In the genomic region with DNA sequence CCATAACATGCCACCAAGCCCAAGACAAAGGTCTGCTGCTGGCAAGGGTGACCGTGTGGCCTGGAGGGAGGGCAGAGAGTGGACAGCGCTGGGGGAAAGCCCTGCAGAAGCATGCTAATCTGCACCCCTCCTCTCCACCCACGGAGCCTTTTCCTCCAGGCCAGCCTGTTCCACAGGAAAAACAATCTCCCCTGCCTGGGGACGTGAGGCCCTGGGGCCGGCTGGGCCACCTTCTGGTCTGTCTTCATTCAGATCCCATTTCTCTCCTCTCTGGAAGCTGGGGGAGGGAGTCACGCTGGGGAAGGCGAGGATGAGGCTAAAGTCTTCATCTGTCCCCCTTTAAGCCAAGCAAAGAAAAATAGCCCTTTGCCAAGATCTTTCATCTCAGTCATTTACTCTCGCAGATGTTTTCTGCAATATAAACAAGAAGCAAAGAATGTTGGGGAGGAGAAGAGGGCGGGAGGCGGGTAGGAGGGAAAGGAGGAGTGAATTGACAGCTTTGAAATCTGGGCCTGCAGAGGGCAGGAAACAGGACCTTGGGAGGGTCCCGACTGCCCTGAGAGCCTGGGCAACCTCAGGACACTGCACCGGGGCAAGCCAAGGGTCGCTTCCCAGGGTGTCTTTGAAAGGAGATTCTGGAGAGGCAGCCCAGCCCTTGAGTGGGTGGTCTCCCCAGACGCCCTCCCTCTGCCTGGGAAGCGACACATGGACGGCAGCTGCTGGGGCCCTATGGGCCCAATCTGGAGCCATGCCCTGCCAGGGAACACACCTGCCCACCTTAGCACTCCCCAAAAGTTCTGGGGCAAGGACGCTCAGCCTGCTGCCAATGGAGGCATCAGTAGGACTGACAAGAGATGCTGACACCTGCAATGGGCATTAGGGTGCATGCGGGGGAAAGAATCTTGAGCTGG, we compare ENCODE assay signal across 1 cellular context.
TF ChIP-seq lines count a peak whose summit lies in the region.

No MANE protein-coding gene starts in this region.

TF ChIP-seq in GM23338, 12 proteins besides CTCF, POLR2A, EP300 and RAD21 (continued from another document):
- TF ChIP-seq, protein P1, sequence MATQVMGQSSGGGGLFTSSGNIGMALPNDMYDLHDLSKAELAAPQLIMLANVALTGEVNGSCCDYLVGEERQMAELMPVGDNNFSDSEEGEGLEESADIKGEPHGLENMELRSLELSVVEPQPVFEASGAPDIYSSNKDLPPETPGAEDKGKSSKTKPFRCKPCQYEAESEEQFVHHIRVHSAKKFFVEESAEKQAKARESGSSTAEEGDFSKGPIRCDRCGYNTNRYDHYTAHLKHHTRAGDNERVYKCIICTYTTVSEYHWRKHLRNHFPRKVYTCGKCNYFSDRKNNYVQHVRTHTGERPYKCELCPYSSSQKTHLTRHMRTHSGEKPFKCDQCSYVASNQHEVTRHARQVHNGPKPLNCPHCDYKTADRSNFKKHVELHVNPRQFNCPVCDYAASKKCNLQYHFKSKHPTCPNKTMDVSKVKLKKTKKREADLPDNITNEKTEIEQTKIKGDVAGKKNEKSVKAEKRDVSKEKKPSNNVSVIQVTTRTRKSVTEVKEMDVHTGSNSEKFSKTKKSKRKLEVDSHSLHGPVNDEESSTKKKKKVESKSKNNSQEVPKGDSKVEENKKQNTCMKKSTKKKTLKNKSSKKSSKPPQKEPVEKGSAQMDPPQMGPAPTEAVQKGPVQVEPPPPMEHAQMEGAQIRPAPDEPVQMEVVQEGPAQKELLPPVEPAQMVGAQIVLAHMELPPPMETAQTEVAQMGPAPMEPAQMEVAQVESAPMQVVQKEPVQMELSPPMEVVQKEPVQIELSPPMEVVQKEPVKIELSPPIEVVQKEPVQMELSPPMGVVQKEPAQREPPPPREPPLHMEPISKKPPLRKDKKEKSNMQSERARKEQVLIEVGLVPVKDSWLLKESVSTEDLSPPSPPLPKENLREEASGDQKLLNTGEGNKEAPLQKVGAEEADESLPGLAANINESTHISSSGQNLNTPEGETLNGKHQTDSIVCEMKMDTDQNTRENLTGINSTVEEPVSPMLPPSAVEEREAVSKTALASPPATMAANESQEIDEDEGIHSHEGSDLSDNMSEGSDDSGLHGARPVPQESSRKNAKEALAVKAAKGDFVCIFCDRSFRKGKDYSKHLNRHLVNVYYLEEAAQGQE (IDR thresholded peaks at IDR 0.05; ENCODE audit: unreplicated experiment): no peak
- TF ChIP-seq CREB1 (CRISPR knock-in tag; IDR thresholded peaks at IDR 0.05; ENCODE audit: low read depth) (no peak), NANOG (IDR thresholded peaks at IDR 0.05; ENCODE audit: borderline replicate concordance) (no peak), POLR2AphosphoS5 (IDR thresholded peaks at IDR 0.05; ENCODE audit: low read depth) (no peak), EZH2 (IDR thresholded peaks at IDR 0.05; ENCODE audit: low read depth, unreplicated experiment) (no peak)
- TF ChIP-seq, protein P2, sequence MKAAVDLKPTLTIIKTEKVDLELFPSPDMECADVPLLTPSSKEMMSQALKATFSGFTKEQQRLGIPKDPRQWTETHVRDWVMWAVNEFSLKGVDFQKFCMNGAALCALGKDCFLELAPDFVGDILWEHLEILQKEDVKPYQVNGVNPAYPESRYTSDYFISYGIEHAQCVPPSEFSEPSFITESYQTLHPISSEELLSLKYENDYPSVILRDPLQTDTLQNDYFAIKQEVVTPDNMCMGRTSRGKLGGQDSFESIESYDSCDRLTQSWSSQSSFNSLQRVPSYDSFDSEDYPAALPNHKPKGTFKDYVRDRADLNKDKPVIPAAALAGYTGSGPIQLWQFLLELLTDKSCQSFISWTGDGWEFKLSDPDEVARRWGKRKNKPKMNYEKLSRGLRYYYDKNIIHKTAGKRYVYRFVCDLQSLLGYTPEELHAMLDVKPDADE (IDR thresholded peaks at IDR 0.05): no peak
TF ChIP-seq in GM23338: peak in this region for 0.
